In genomic region chr3:188976407-188976806, GRCh38 we compare ENCODE assay signal across 17 cellular contexts.
DNase-seq lines count a peak whose midpoint lies in the region; ATAC-seq and TF ChIP-seq lines count a peak whose summit lies in the region.
"Had no signal": no experiment of that assay in that cellular context is flagged by ENCODE, and none has a peak within 500 bp of the region (broad histone marks: within the 10 kb centered on the region; RNA-seq: fewer than 3 reads in every experiment).

No MANE protein-coding gene starts in this region.

- TF ChIP-seq CTCF in breast epithelium (IDR thresholded peaks at IDR 0.05) (no peak), MCF 10A (IDR thresholded peaks at IDR 0.05; ENCODE audit: unreplicated experiment) (no peak), osteoblast (IDR thresholded peaks at IDR 0.05; ENCODE audit: extremely low read depth, low read depth, low read length) (no peak)

- no peak for ATAC-seq in central memory CD8-positive, alpha-beta T cell (replicated peaks; ENCODE audit: extremely low read depth, poor library complexity, severe bottlenecking)
- ATAC-seq in HG02852 (IDR thresholded peaks at IDR 0.05; ENCODE audit: unreplicated experiment) (no peak), HG03095 (IDR thresholded peaks at IDR 0.05; ENCODE audit: unreplicated experiment) (no peak), HG02763 (IDR thresholded peaks at IDR 0.05; ENCODE audit: unreplicated experiment) (no peak)

- no peaks in the 10 kb centered on the region for H3K27me3 ChIP-seq in breast epithelium
- H3K27me3 ChIP-seq in osteoblast (ENCODE audit: insufficient read depth, low read length) = no peaks in the 10 kb centered on the region
- H3K27me3 ChIP-seq: SJSA1 had no signal

- no peak overlapping the region for H3K4me3 Mint-ChIP-seq in MCF 10A (ENCODE audit: unreplicated experiment)
- H3K4me3 Mint-ChIP-seq in central memory CD8-positive, alpha-beta T cell = no peak overlapping the region
- H3K4me3 Mint-ChIP-seq: H9, IgD-negative memory B cell had no signal

- no peaks in the 10 kb centered on the region for H3K4me1 Mint-ChIP-seq in MCF 10A (ENCODE audit: insufficient read depth, unreplicated experiment)
- H3K4me1 Mint-ChIP-seq in central memory CD8-positive, alpha-beta T cell = peaks cover 44% of the 10 kb centered on the region

- peak overlapping the region; percentile 82 for H2AFZ ChIP-seq in osteoblast (ENCODE audit: low read length)

- H3K9me3 Mint-ChIP-seq in MCF 10A (ENCODE audit: unreplicated experiment) = no peaks in the 10 kb centered on the region
- H3K9me3 Mint-ChIP-seq in central memory CD8-positive, alpha-beta T cell = no peaks in the 10 kb centered on the region

- H3K27ac Mint-ChIP-seq in MCF 10A (ENCODE audit: low read depth, unreplicated experiment) = no peak overlapping the region
- H3K27ac Mint-ChIP-seq in central memory CD8-positive, alpha-beta T cell (ENCODE audit: low read depth) = peak overlapping the region; percentile 92
- H3K27ac Mint-ChIP-seq: H9, IgD-negative memory B cell had no signal

- CTCF ChIA-PET in MCF 10A (lab: Yijun Ruan, JAX) = interaction anchor here (1.0 to 1.7 kb wide), 6 partner anchors 19 to 1236 kb away, joined by 3 to 5 read pairs (median 3); no protein-coding TSS in a partner anchor

- H3K9me3 ChIP-seq in breast epithelium = no peaks in the 10 kb centered on the region
- no peaks in the 10 kb centered on the region for H3K9me3 ChIP-seq in osteoblast (ENCODE audit: low read depth, low read length)
- H3K9me3 ChIP-seq: SJSA1 had no signal

- DNase-seq in breast epithelium (ENCODE audit: low spot score in 2 of 2) = no peak
- no peak for DNase-seq in MCF 10A (ENCODE audit: unreplicated experiment)
- no peak for DNase-seq in central memory CD8-positive, alpha-beta T cell (ENCODE audit: low spot score in 2 of 2)
- DNase-seq in osteoblast (ENCODE audit: insufficient read length, low spot score, missing footprints) = no peak
- DNase-seq in iPS-NIHi11 (ENCODE audit: low spot score) = no peak
- DNase-seq: AML-193, H9, Kasumi-1, NCI-H1694, NCI-H226, NCI-H524 had no signal

- H4K20me1 ChIP-seq in osteoblast (ENCODE audit: insufficient read depth, low read length) = no peaks in the 10 kb centered on the region

- POLR2A ChIA-PET in MCF 10A (lab: Yijun Ruan, JAX) = no interaction called here

- no TSS peak for BruUV-seq in MCF 10A (replicated peaks; lab: Mats Ljungman, UMichigan)

- no peaks in the 10 kb centered on the region for H3K79me2 ChIP-seq in osteoblast (ENCODE audit: insufficient read depth, low read length)

- no peaks in the 10 kb centered on the region for H3K27me3 Mint-ChIP-seq in MCF 10A (ENCODE audit: insufficient read depth, unreplicated experiment)
- H3K27me3 Mint-ChIP-seq in central memory CD8-positive, alpha-beta T cell = no peaks in the 10 kb centered on the region

- intact Hi-C loops in breast epithelium (cut with DNase I; ENCODE audit: low total_unique reads) (loop anchor here (10.0 kb wide), 1 partner anchor 1598 kb away; no protein-coding TSS in a partner anchor), MCF 10A (cut with micrococcal nuclease) (no loop called here)

- peaks cover 0 to 3% of the 10 kb centered on the region in 2 donors for H3K4me1 ChIP-seq in breast epithelium
- H3K4me1 ChIP-seq in osteoblast (ENCODE audit: insufficient read depth, low read length) = peaks cover 30% of the 10 kb centered on the region

- no peaks in the 10 kb centered on the region for H3K36me3 Mint-ChIP-seq in MCF 10A (ENCODE audit: insufficient read depth, unreplicated experiment)
- H3K36me3 Mint-ChIP-seq in central memory CD8-positive, alpha-beta T cell (ENCODE audit: insufficient read depth) = no peaks in the 10 kb centered on the region
- H3K36me3 Mint-ChIP-seq: IgD-negative memory B cell had no signal

- TF ChIP-seq POLR2A in breast epithelium (IDR thresholded peaks at IDR 0.05) = no peak

- H3K27ac ChIP-seq in breast epithelium (peak overlapping the region; percentile 36 to 59), osteoblast (ENCODE audit: low read depth, low read length) (no peak overlapping the region)
- H3K27ac ChIP-seq: 22Rv1, SJSA1 had no signal

- H3K4me2 ChIP-seq in osteoblast (ENCODE audit: insufficient read depth, low read length) = peak overlapping the region; percentile 89

- no peaks in the 10 kb centered on the region for H3K36me3 ChIP-seq in breast epithelium
- H3K36me3 ChIP-seq in osteoblast (ENCODE audit: insufficient read depth, low read length) = no peaks in the 10 kb centered on the region
- H3K36me3 ChIP-seq: SJSA1 had no signal

- H3K4me3 ChIP-seq in breast epithelium (peak overlapping the region in 2 of 3 donors; percentile 7 to 21), osteoblast (ENCODE audit: insufficient read depth, low read length) (peak overlapping the region; percentile 61)
- H3K4me3 ChIP-seq: SJSA1 had no signal
